ENCODE assay signal across 9 cellular contexts in the genomic region with DNA sequence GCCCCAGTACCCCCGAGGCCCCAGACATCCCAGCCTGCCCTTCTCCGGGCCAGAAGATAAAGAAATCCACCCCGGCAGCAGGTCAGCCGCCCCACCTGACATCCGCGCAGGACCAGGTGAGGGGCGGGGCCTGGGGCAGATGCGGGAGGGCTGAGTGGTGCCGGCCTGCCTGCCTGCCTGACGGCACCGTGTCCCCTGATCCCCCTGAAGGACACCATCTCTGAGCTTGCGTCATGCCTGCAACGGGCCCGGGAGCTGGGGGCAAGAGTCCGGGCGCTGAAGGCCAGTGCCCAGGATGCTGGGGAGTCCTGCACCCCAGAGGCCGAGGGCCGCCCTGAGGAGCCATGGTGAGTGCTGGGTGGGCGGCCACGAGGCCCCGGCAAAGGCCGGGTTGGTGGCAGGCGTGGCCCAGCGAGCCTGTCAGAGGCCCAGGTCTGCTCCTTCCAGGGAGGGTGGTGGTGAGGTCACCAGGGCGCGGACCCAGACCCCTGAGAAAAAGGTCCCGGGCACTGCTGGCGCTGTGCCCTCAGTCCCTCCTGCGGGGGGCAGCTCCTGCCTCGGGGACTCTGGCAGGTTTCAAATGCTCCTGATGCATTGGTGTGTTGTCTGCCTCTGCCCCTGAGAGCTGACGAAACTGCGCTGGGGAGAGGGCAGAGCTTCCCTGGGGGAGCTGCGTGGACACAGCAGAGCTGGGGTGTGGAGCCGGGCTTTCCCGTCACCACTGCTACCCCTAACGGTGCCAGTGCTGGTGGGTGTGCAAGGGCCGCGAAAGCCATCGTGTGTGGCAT. TPM values are rescaled to one million over a fixed set of nuclear protein-coding genes. Genes with fewer than 3 reads are reported as not detected.
DNase-seq lines count a peak whose midpoint lies in the region; ATAC-seq, FAIRE-seq and TF ChIP-seq lines count a peak whose summit lies in the region.
"Had no signal": no experiment of that assay in that cellular context is flagged by ENCODE, and none has a peak within 500 bp of the region (broad histone marks: within the 10 kb centered on the region; RNA-seq: fewer than 3 reads in every experiment).

No MANE protein-coding gene starts in this region.

- TF ChIP-seq EP300 in K562 (IDR thresholded peaks at IDR 0.05; ENCODE audit: low read length): no peak

- in situ Hi-C loops in K562 (cut with MboI): no loop called here

- peak overlapping the region; percentile 89 for H3K4me3 ChIP-seq in K562
- H3K4me3 ChIP-seq in mucosa of descending colon: no peak overlapping the region

- H3K9me3 ChIP-seq in K562 (replicated peaks; ENCODE audit: control insufficient read depth, insufficient read depth, low read depth, low read length) (no peaks in the 10 kb centered on the region), mucosa of descending colon (no peaks in the 10 kb centered on the region)

- 23% methylated on average over 28 of the region's 39 CpGs for WGBS in K562 (ENCODE audit: insufficient coverage, low coverage, missing lambda C conversion rate)

- TF ChIP-seq RAD21 in K562 (CRISPR knock-in tag; conservative IDR thresholded peaks at IDR 0.05 in 1 of 2, IDR thresholded peaks at IDR 0.05 in 1 of 2): no peak

- DNase-seq in NCI-H2227 (lab: John Stamatoyannopoulos, UW; ENCODE audit: unreplicated experiment) (peak; percentile 38), NCI-H2227 treated with DMSO at 0.1 percent for 48 hours (lab: John Stamatoyannopoulos, UW) (no peak), NCI-H146 treated with DMSO at 0.1 percent for 48 hours (lab: John Stamatoyannopoulos, UW; ENCODE audit: unreplicated experiment) (peak; percentile 15), K562 (ENCODE audit: extremely low read depth in 1 of 4, low spot score in 3 of 4) (peak; percentile 53 to 66 (median 58)), mucosa of descending colon (peak in 2 of 3 donors; percentile 65 to 78), D341Med (ENCODE audit: low spot score) (no peak), cortex of kidney (lab: John Stamatoyannopoulos, UW) (no peak)

- no peaks in the 10 kb centered on the region; a peak in 1 of 5 replicates for H3K27me3 ChIP-seq in K562 (ENCODE audit: control insufficient read depth in 2 of 2, insufficient read depth in 2 of 2, low read length in 2 of 2)

- BruUV-seq in K562 (replicated peaks; lab: Mats Ljungman, UMichigan): no TSS peak

- peak overlapping the region; percentile 76 for H3K4me2 ChIP-seq in K562 (ENCODE audit: insufficient read depth, low read length)

- TF ChIP-seq CTCF in K562 (IDR thresholded peaks at IDR 0.05 in 2 of 3, conservative IDR thresholded peaks at IDR 0.05 in 1 of 3; ENCODE audit: insufficient read depth in 2 of 3, low read depth in 1 of 3, low read length in 3 of 3) (no peak), mucosa of descending colon (IDR thresholded peaks at IDR 0.05) (no peak)

- ATAC-seq in K562 (peak; percentile 24), mucosa of descending colon (peak; percentile 41), HG03457 (IDR thresholded peaks at IDR 0.05; ENCODE audit: unreplicated experiment) (no peak)

- peaks cover 84% of the 10 kb centered on the region for H3K79me2 ChIP-seq in K562 (ENCODE audit: control insufficient read depth, insufficient read depth, low read length)

- intact Hi-C loops in K562 (cut with micrococcal nuclease) (loop anchor here (10.0 kb wide), 1 partner anchor 760 kb away; the partner anchor contains the start of gene RPL13), mucosa of descending colon (cut with DNase I, micrococcal nuclease) (no loop called here)

- H3K9me1 ChIP-seq in K562 (ENCODE audit: control insufficient read depth, insufficient read depth, low read length): no peaks in the 10 kb centered on the region

- POLR2A ChIA-PET in K562 (lab: Yijun Ruan, JAX): interaction anchor here (0.6 to 2.9 kb wide), 6 partner anchors 11 to 395 kb away, joined by 3 to 8 read pairs (median 4); no protein-coding TSS in a partner anchor

- H3K4me1 ChIP-seq in K562 (replicated peaks in 1 of 2; ENCODE audit: control insufficient read depth in 2 of 2, insufficient read depth in 2 of 2, low read length in 2 of 2) (peaks cover 25 to 86% of the 10 kb centered on the region in 2 experiments), mucosa of descending colon (ENCODE audit: low read depth) (peaks cover 17% of the 10 kb centered on the region)

- H3K36me3 ChIP-seq in K562 (ENCODE audit: control insufficient read depth, insufficient read depth, low read length) (peaks cover 58% of the 10 kb centered on the region; the same call in 2 of the 3 replicates), mucosa of descending colon (ENCODE audit: low read depth) (no peaks in the 10 kb centered on the region)

- peaks cover 20% of the 10 kb centered on the region; the same call in 1 of the 2 replicates for H4K20me1 ChIP-seq in K562 (replicated peaks; ENCODE audit: control insufficient read depth, insufficient read depth, low read length)

- peak overlapping the region; percentile 86 for H3K27ac ChIP-seq in K562 (ENCODE audit: extremely low read depth, low read depth, low read length)

- peak overlapping the region; percentile 95 to 98 for H3K9ac ChIP-seq in K562 (ENCODE audit: insufficient read depth in 1 of 2, low read depth in 2 of 2, low read length in 2 of 2)

- TF ChIP-seq POLR2A in K562 (conservative IDR thresholded peaks at IDR 0.05): peak; percentile 39; the same call in 1 of the 2 replicates

- CTCF ChIA-PET in K562 (lab: Yijun Ruan, JAX; ENCODE audit: low intra/inter-chr PET ratio): no interaction called here

- FAIRE-seq in K562 (lab: Jason Lieb, UNC): no peak
- FAIRE-seq: G401.6 had no signal

- no peak overlapping the region for H2AFZ ChIP-seq in K562 (ENCODE audit: low read depth, low read length)

RNA-seq across cellular contexts. Expression of gene CDT1, which starts 1.2 kb away (rescaled TPM):
- 14.1 and 55.6 TPM in 2 replicates for total RNA-seq in K562 (2011; cell fraction: chromatin; rRNA removed; ENCODE audit: low replicate concordance)
- 67.5 and 87.8 TPM in 2 replicates for total RNA-seq in K562 (2011; cell fraction: nucleolus; rRNA removed)
- total RNA-seq in K562 (2011; cell fraction: nucleoplasm; rRNA removed): 29.4 and 38.8 TPM in 2 replicates
- total RNA-seq in K562 (2014; rRNA removed) (114 and 119 TPM in 2 replicates), K562 (2014; rRNA removed; fragmentation: Illumina TruSeq; extraction: Trizol) (3.4 and 4.4 TPM in 2 replicates), K562 (2015; rRNA removed; fragmentation: Illumina TruSeq; extraction: Trizol) (14.4 and 17.9 TPM in 2 replicates), K562 (2021) (173 and 178 TPM in 2 replicates), mucosa of descending colon (10 to 100 TPM in 1 of 3 donors, 1 to 10 TPM in 2; 2.9 to 20.9 (median 7.6) TPM)
- polyA plus RNA-seq in K562 (2011; rRNA removed) (14.2 and 29.4 TPM in 2 replicates), K562 (2014; fragmentation: Illumina TruSeq; extraction: Trizol) (9.3 and 47.1 TPM in 2 replicates), K562 (2014; fragmentation: Nextera tagmentation; extraction: Ambion mirVana) (1 to 10 TPM in 1 of 2 experiments, under 1 TPM in 1; 0.92 to 1.6 TPM), K562 (2014; rRNA removed) (53.6 and 65.8 TPM in 2 replicates)
- polyA plus RNA-seq in K562 (2011; cell fraction: cytosol; rRNA removed): 48.5 and 101 TPM in 2 replicates
- 38.4 and 58.3 TPM in 2 replicates for polyA plus RNA-seq in K562 (2011; cell fraction: nucleus; rRNA removed)
- 68.4 and 200 TPM in 2 replicates for polyA plus RNA-seq in K562 (2012)
- 9.8 and 10.4 TPM in 2 replicates for polyA minus RNA-seq in K562 (2011; rRNA and poly(A)+ RNA removed)
- 102 and 178 TPM in 2 replicates for polyA minus RNA-seq in K562 (2011; cell fraction: cytosol; rRNA and poly(A)+ RNA removed)
- polyA minus RNA-seq in K562 (2011; cell fraction: nucleus; rRNA and poly(A)+ RNA removed): 25.2 and 25.9 TPM in 2 replicates

RNA-seq across cellular contexts. Expression of gene APRT, which starts 7.0 kb away (rescaled TPM):
- total RNA-seq in K562 (2011; cell fraction: chromatin; rRNA removed; ENCODE audit: low replicate concordance): 35.4 and 135 TPM in 2 replicates
- 138 and 183 TPM in 2 replicates for total RNA-seq in K562 (2011; cell fraction: nucleolus; rRNA removed)
- total RNA-seq in K562 (2011; cell fraction: nucleoplasm; rRNA removed): 82.7 and 89.3 TPM in 2 replicates
- total RNA-seq in K562 (2014; rRNA removed) (409 and 555 TPM in 2 replicates), K562 (2014; rRNA removed; fragmentation: Illumina TruSeq; extraction: Trizol) (86.2 and 129 TPM in 2 replicates), K562 (2015; rRNA removed; fragmentation: Illumina TruSeq; extraction: Trizol) (213 and 224 TPM in 2 replicates), K562 (2021) (340 and 359 TPM in 2 replicates), mucosa of descending colon (100 to 1,000 TPM in 2 of 3 donors, 10 to 100 TPM in 1; 76.5 to 185 (median 113) TPM)
- polyA plus RNA-seq in K562 (2011; rRNA removed) (146 and 234 TPM in 2 replicates), K562 (2014; fragmentation: Illumina TruSeq; extraction: Trizol) (94.4 and 200 TPM in 2 replicates), K562 (2014; fragmentation: Nextera tagmentation; extraction: Ambion mirVana) (100 to 1,000 TPM in 1 of 2 experiments, 10 to 100 TPM in 1; 41.7 to 116 TPM), K562 (2014; rRNA removed) (354 and 422 TPM in 2 replicates)
- 130 and 287 TPM in 2 replicates for polyA plus RNA-seq in K562 (2011; cell fraction: cytosol; rRNA removed)
- polyA plus RNA-seq in K562 (2011; cell fraction: nucleus; rRNA removed): 161 and 192 TPM in 2 replicates
- 290 and 337 TPM in 2 replicates for polyA plus RNA-seq in K562 (2012)
- 17.6 and 29.0 TPM in 2 replicates for polyA minus RNA-seq in K562 (2011; rRNA and poly(A)+ RNA removed)
- 127 and 142 TPM in 2 replicates for polyA minus RNA-seq in K562 (2011; cell fraction: cytosol; rRNA and poly(A)+ RNA removed)
- 49.9 and 62.3 TPM in 2 replicates for polyA minus RNA-seq in K562 (2011; cell fraction: nucleus; rRNA and poly(A)+ RNA removed)

RNA-seq across cellular contexts. Expression of gene PIEZO1, which starts 19.7 kb away (rescaled TPM):
- 759 and 2,233 TPM in 2 replicates for total RNA-seq in K562 (2011; cell fraction: chromatin; rRNA removed; ENCODE audit: low replicate concordance)
- total RNA-seq in K562 (2011; cell fraction: nucleolus; rRNA removed): 1,565 and 1,591 TPM in 2 replicates
- total RNA-seq in K562 (2011; cell fraction: nucleoplasm; rRNA removed): 1,027 and 1,219 TPM in 2 replicates
- total RNA-seq in K562 (2014; rRNA removed) (213 and 305 TPM in 2 replicates), K562 (2014; rRNA removed; fragmentation: Illumina TruSeq; extraction: Trizol) (44.5 and 45.2 TPM in 2 replicates), K562 (2015; rRNA removed; fragmentation: Illumina TruSeq; extraction: Trizol) (97.9 and 113 TPM in 2 replicates), K562 (2021) (354 and 432 TPM in 2 replicates), mucosa of descending colon (100 to 1,000 TPM in 2 of 3 donors, 10 to 100 TPM in 1; 71.4 to 218 (median 129) TPM)
- polyA plus RNA-seq in K562 (2011; rRNA removed) (131 and 170 TPM in 2 replicates), K562 (2014; fragmentation: Illumina TruSeq; extraction: Trizol) (146 and 201 TPM in 2 replicates), K562 (2014; fragmentation: Nextera tagmentation; extraction: Ambion mirVana) (1 to 10 TPM; 3.6 to 9.6 TPM), K562 (2014; rRNA removed) (319 and 383 TPM in 2 replicates)
- 143 and 281 TPM in 2 replicates for polyA plus RNA-seq in K562 (2011; cell fraction: cytosol; rRNA removed)
- polyA plus RNA-seq in K562 (2011; cell fraction: nucleus; rRNA removed): 1,334 and 2,777 TPM in 2 replicates
- polyA plus RNA-seq in K562 (2012): 266 and 440 TPM in 2 replicates
- 56.6 and 97.2 TPM in 2 replicates for polyA minus RNA-seq in K562 (2011; rRNA and poly(A)+ RNA removed)
- polyA minus RNA-seq in K562 (2011; cell fraction: cytosol; rRNA and poly(A)+ RNA removed): 155 and 200 TPM in 2 replicates
- 321 and 450 TPM in 2 replicates for polyA minus RNA-seq in K562 (2011; cell fraction: nucleus; rRNA and poly(A)+ RNA removed)

RNA-seq across cellular contexts. Expression of gene GALNS, which starts 52.0 kb away (rescaled TPM):
- 69.8 and 180 TPM in 2 replicates for total RNA-seq in K562 (2011; cell fraction: chromatin; rRNA removed; ENCODE audit: low replicate concordance)
- total RNA-seq in K562 (2011; cell fraction: nucleolus; rRNA removed): 70.5 and 71.6 TPM in 2 replicates
- 50.8 and 56.2 TPM in 2 replicates for total RNA-seq in K562 (2011; cell fraction: nucleoplasm; rRNA removed)
- 3.4 and 5.4 TPM in 2 replicates for total RNA-seq in K562 (2014; rRNA removed)
- total RNA-seq in K562 (2014; rRNA removed; fragmentation: Illumina TruSeq; extraction: Trizol): 2.4 and 4.1 TPM in 2 replicates
- 5.6 and 5.9 TPM in 2 replicates for total RNA-seq in K562 (2015; rRNA removed; fragmentation: Illumina TruSeq; extraction: Trizol)
- total RNA-seq in K562 (2021): 12.3 and 13.2 TPM in 2 replicates
- 3.9 and 4.3 TPM in 2 replicates for polyA plus RNA-seq in K562 (2011; rRNA removed)
- polyA plus RNA-seq in K562 (2011; cell fraction: cytosol; rRNA removed): 3.9 and 9.1 TPM in 2 replicates
- 20.2 and 34.5 TPM in 2 replicates for polyA plus RNA-seq in K562 (2011; cell fraction: nucleus; rRNA removed)
- polyA plus RNA-seq in K562 (2012): 11.1 and 16.0 TPM in 2 replicates
- polyA plus RNA-seq in K562 (2014; fragmentation: Illumina TruSeq; extraction: Trizol): 6.0 and 7.0 TPM in 2 replicates
- polyA plus RNA-seq in K562 (2014; fragmentation: Nextera tagmentation; extraction: Ambion mirVana): under 1 TPM; 0.38 to 0.63 TPM
- polyA plus RNA-seq in K562 (2014; rRNA removed): 6.7 and 8.6 TPM in 2 replicates
- polyA minus RNA-seq in K562 (2011; rRNA and poly(A)+ RNA removed): 1.9 and 3.7 TPM in 2 replicates
- polyA minus RNA-seq in K562 (2011; cell fraction: cytosol; rRNA and poly(A)+ RNA removed): 3.2 and 3.3 TPM in 2 replicates
- 7.0 and 7.8 TPM in 2 replicates for polyA minus RNA-seq in K562 (2011; cell fraction: nucleus; rRNA and poly(A)+ RNA removed)
- total RNA-seq in mucosa of descending colon: 10 to 100 TPM; 37.4 to 65.3 (median 44.0) TPM

RNA-seq across cellular contexts. Expression of gene TRAPPC2L, which starts 52.2 kb away (rescaled TPM):
- total RNA-seq in K562 (2011; cell fraction: chromatin; rRNA removed; ENCODE audit: low replicate concordance): 43.1 and 83.7 TPM in 2 replicates
- 64.3 and 69.7 TPM in 2 replicates for total RNA-seq in K562 (2011; cell fraction: nucleolus; rRNA removed)
- 53.0 and 53.7 TPM in 2 replicates for total RNA-seq in K562 (2011; cell fraction: nucleoplasm; rRNA removed)
- total RNA-seq in K562 (2014; rRNA removed): 60.4 and 77.5 TPM in 2 replicates
- total RNA-seq in K562 (2014; rRNA removed; fragmentation: Illumina TruSeq; extraction: Trizol): 92.6 and 126 TPM in 2 replicates
- 61.1 and 69.1 TPM in 2 replicates for total RNA-seq in K562 (2015; rRNA removed; fragmentation: Illumina TruSeq; extraction: Trizol)
- 89.1 and 92.6 TPM in 2 replicates for total RNA-seq in K562 (2021)
- 124 and 163 TPM in 2 replicates for polyA plus RNA-seq in K562 (2011; rRNA removed)
- polyA plus RNA-seq in K562 (2011; cell fraction: cytosol; rRNA removed): 94.2 and 150 TPM in 2 replicates
- polyA plus RNA-seq in K562 (2011; cell fraction: nucleus; rRNA removed): 96.2 and 120 TPM in 2 replicates
- 69.9 and 168 TPM in 2 replicates for polyA plus RNA-seq in K562 (2012)
- 97.5 and 104 TPM in 2 replicates for polyA plus RNA-seq in K562 (2014; fragmentation: Illumina TruSeq; extraction: Trizol)
- 100 to 1,000 TPM; 345 to 398 TPM for polyA plus RNA-seq in K562 (2014; fragmentation: Nextera tagmentation; extraction: Ambion mirVana)
- 92.4 and 99.1 TPM in 2 replicates for polyA plus RNA-seq in K562 (2014; rRNA removed)
- 28.3 and 55.3 TPM in 2 replicates for polyA minus RNA-seq in K562 (2011; rRNA and poly(A)+ RNA removed)
- 24.9 and 30.9 TPM in 2 replicates for polyA minus RNA-seq in K562 (2011; cell fraction: cytosol; rRNA and poly(A)+ RNA removed)
- 30.4 and 33.3 TPM in 2 replicates for polyA minus RNA-seq in K562 (2011; cell fraction: nucleus; rRNA and poly(A)+ RNA removed)
- total RNA-seq in mucosa of descending colon: 10 to 100 TPM; 30.6 to 57.9 (median 40.7) TPM

Comparison
In these comparisons a context has a peak if more than half of its experiments do, and no peak if none do; other contexts are left out.
1. DNase-seq: peak in NCI-H2227 (single experiment), NCI-H146 treated with DMSO at 0.1 percent for 48 hours (single experiment), K562 (4 of 4) and mucosa of descending colon (2 of 3); none in NCI-H2227 treated with DMSO at 0.1 percent for 48 hours (single experiment), D341Med (single experiment) and cortex of kidney (single experiment).